Comparison of ENCODE assay signal across 11 cellular contexts in the genomic region with DNA sequence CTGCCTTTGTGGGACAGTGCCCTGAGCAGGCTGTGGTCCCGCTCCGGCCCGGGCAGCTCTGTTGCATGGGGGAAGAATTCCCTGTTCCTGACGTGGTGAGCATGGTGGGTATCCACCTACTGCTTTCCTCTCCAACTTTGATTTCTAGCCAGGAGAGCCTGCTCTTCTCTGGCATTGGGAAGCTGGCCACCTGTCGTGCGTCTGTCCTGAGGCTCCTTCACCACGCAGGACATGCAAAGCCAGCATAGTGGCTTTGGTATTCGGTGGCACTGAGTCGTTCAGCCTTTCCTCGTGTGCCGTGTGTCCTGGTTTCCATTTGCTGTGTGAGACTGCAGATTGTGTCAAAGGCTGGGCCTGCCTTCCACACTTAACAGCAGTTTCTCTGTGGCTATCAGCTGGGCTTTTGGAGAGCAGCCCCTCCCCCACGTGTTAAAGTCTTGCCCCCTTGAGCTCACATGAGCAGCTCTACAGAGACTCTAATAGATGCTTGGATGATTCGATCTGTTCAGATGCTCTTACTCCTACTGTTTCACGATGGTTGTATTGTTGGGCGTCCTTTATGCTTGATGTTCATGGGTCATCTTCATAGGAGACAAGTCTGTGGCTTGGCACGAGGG. TPM values are rescaled to one million over a fixed set of nuclear protein-coding genes. Genes with fewer than 3 reads are reported as not detected.
DNase-seq lines count a peak whose midpoint lies in the region; ATAC-seq and TF ChIP-seq lines count a peak whose summit lies in the region.
"Had no signal": no experiment of that assay in that cellular context is flagged by ENCODE, and none has a peak within 500 bp of the region (broad histone marks: within the 10 kb centered on the region; RNA-seq: fewer than 3 reads in every experiment).

No MANE protein-coding gene starts in this region.

- no peak for TF ChIP-seq CTCF in upper lobe of right lung (IDR thresholded peaks at IDR 0.05)

- H3K36me3 Mint-ChIP-seq in activated naive CD4-positive, alpha-beta T cell treated with anti-CD3 and anti-CD28 coated beads for 36 hours (ENCODE audit: low read depth): no peaks in the 10 kb centered on the region
- H3K36me3 Mint-ChIP-seq in activated CD8-positive, alpha-beta T cell treated with anti-CD3 and anti-CD28 coated beads, Interleukin-2, amount 10 ng/mL, durations not matched to agents 7 days and 5 days (ENCODE audit: low read depth): peaks cover 27% of the 10 kb centered on the region

- H3K27ac ChIP-seq in mucosa of rectum (ENCODE audit: low read depth in 2 of 2, low read length in 2 of 2): peak overlapping the region; percentile 74
- H3K27ac ChIP-seq in upper lobe of right lung: peak overlapping the region; percentile 30
- H3K27ac ChIP-seq: uterus had no signal

- H3K27me3 ChIP-seq in mucosa of rectum (ENCODE audit: control insufficient read depth in 2 of 2, insufficient read depth in 2 of 2, low read length in 2 of 2) (no peaks in the 10 kb centered on the region), upper lobe of right lung (no peaks in the 10 kb centered on the region)
- H3K27me3 ChIP-seq: uterus had no signal

- H3K36me3 ChIP-seq in mucosa of rectum (ENCODE audit: control insufficient read depth in 2 of 2, insufficient read depth in 2 of 2, low read length in 2 of 2) (no peaks in the 10 kb centered on the region), upper lobe of right lung (no peaks in the 10 kb centered on the region)
- H3K36me3 ChIP-seq: uterus had no signal

- H3K4me1 ChIP-seq in mucosa of rectum (ENCODE audit: control insufficient read depth in 2 of 2, insufficient read depth in 2 of 2, low read length in 2 of 2): peaks cover 0 to 17% of the 10 kb centered on the region in 2 donors
- H3K4me1 ChIP-seq in upper lobe of right lung: peaks cover 11% of the 10 kb centered on the region
- H3K4me1 ChIP-seq: uterus had no signal

- H3K27me3 Mint-ChIP-seq in activated naive CD4-positive, alpha-beta T cell treated with anti-CD3 and anti-CD28 coated beads for 36 hours (ENCODE audit: low read depth): no peaks in the 10 kb centered on the region
- no peaks in the 10 kb centered on the region for H3K27me3 Mint-ChIP-seq in activated CD8-positive, alpha-beta T cell treated with anti-CD3 and anti-CD28 coated beads, Interleukin-2, amount 10 ng/mL, durations not matched to agents 7 days and 5 days (ENCODE audit: low read depth)

- H3K9ac ChIP-seq in mucosa of rectum (ENCODE audit: low read depth in 1 of 2, low read length in 2 of 2): no peak overlapping the region

- H3K9me3 Mint-ChIP-seq in activated naive CD4-positive, alpha-beta T cell treated with anti-CD3 and anti-CD28 coated beads for 36 hours: no peaks in the 10 kb centered on the region
- H3K9me3 Mint-ChIP-seq in activated CD8-positive, alpha-beta T cell treated with anti-CD3 and anti-CD28 coated beads, Interleukin-2, amount 10 ng/mL, durations not matched to agents 7 days and 5 days (ENCODE audit: insufficient read depth): no peaks in the 10 kb centered on the region

- CTCF ChIA-PET in activated naive CD4-positive, alpha-beta T cell treated with anti-CD3 and anti-CD28 coated beads for 36 hours (lab: Charles Lee): interaction anchor here (0.7 to 16.2 kb wide), 7 partner anchors 8 to 115 kb away, joined by 3 to 241 read pairs (median 4); no protein-coding TSS in a partner anchor
- CTCF ChIA-PET in activated CD8-positive, alpha-beta T cell treated with anti-CD3 and anti-CD28 coated beads, Interleukin-2, amount 10 ng/mL, durations not matched to agents 7 days and 5 days (lab: Charles Lee): interaction anchor here (0.9 to 6.0 kb wide), 11 partner anchors 8 to 113 kb away, joined by 3 to 49 read pairs (median 5); no protein-coding TSS in a partner anchor

- H3K4me3 ChIP-seq in mucosa of rectum (ENCODE audit: low read length in 2 of 2) (no peak overlapping the region), upper lobe of right lung (no peak overlapping the region)
- H3K4me3 ChIP-seq: K562, uterus had no signal

- peaks cover 63% of the 10 kb centered on the region for H3K4me1 Mint-ChIP-seq in activated naive CD4-positive, alpha-beta T cell treated with anti-CD3 and anti-CD28 coated beads for 36 hours (ENCODE audit: low read depth)
- peaks cover 78% of the 10 kb centered on the region for H3K4me1 Mint-ChIP-seq in activated CD8-positive, alpha-beta T cell treated with anti-CD3 and anti-CD28 coated beads, Interleukin-2, amount 10 ng/mL, durations not matched to agents 7 days and 5 days (ENCODE audit: low read depth)

- peak overlapping the region; percentile 91 for H3K27ac Mint-ChIP-seq in activated naive CD4-positive, alpha-beta T cell treated with anti-CD3 and anti-CD28 coated beads for 36 hours
- H3K27ac Mint-ChIP-seq in activated CD8-positive, alpha-beta T cell treated with anti-CD3 and anti-CD28 coated beads, Interleukin-2, amount 10 ng/mL, durations not matched to agents 7 days and 5 days: peak overlapping the region; percentile 100

- no peaks in the 10 kb centered on the region for H3K9me3 ChIP-seq in mucosa of rectum (ENCODE audit: control insufficient read depth in 2 of 2, low read length in 2 of 2)
- H3K9me3 ChIP-seq in upper lobe of right lung: no peaks in the 10 kb centered on the region
- H3K9me3 ChIP-seq: uterus had no signal

- intact Hi-C loops in activated naive CD4-positive, alpha-beta T cell treated with anti-CD3 and anti-CD28 coated beads for 36 hours (cut with micrococcal nuclease): loop anchor here (2.0 to 5.0 kb wide), 2 partner anchors 96 to 648 kb away; no protein-coding TSS in a partner anchor
- intact Hi-C loops in upper lobe of right lung (cut with DNase I): no loop called here
- intact Hi-C loops in posterior cingulate gyrus (cut with DNase I): loop anchor here (5.0 to 10.0 kb wide), 2 partner anchors 98 to 236 kb away; no protein-coding TSS in a partner anchor

- POLR2A ChIA-PET in activated CD8-positive, alpha-beta T cell treated with anti-CD3 and anti-CD28 coated beads, Interleukin-2, amount 10 ng/mL, durations not matched to agents 7 days and 5 days (lab: Charles Lee): interaction anchor here (1.0 to 3.0 kb wide), 10 partner anchors 9 to 112 kb away, joined by 3 to 48 read pairs (median 7); no protein-coding TSS in a partner anchor

- H3K4me3 Mint-ChIP-seq in activated naive CD4-positive, alpha-beta T cell treated with anti-CD3 and anti-CD28 coated beads for 36 hours: peak overlapping the region; percentile 64
- H3K4me3 Mint-ChIP-seq in activated CD8-positive, alpha-beta T cell treated with anti-CD3 and anti-CD28 coated beads, Interleukin-2, amount 10 ng/mL, durations not matched to agents 7 days and 5 days: peak overlapping the region; percentile 82

- no peak for ATAC-seq in activated CD8-positive, alpha-beta T cell treated with anti-CD3 and anti-CD28 coated beads, Interleukin-2, amount 10 ng/mL, durations not matched to agents 7 days and 5 days
- ATAC-seq in upper lobe of right lung: no peak

- DNase-seq in activated naive CD4-positive, alpha-beta T cell treated with anti-CD3 and anti-CD28 coated beads for 36 hours: no peak
- no peak for DNase-seq in activated naive CD4-positive, alpha-beta T cell treated with anti-CD3 and anti-CD28 coated beads, Interleukin-2, amount 50 U/mL, for 16 hours
- no peak for DNase-seq in activated CD8-positive, alpha-beta T cell treated with anti-CD3 and anti-CD28 coated beads, Interleukin-2, amount 10 ng/mL, durations not matched to agents 7 days and 5 days
- DNase-seq in upper lobe of right lung (no peak), posterior cingulate gyrus (no peak), hepatic stellate cell (ENCODE audit: low spot score) (no peak), NCI-H2227 treated with DMSO at 0.1 percent for 48 hours (lab: John Stamatoyannopoulos, UW) (no peak)
- DNase-seq: AML-193 had no signal

RNA-seq across cellular contexts. Expression of a gene that starts 46.4 kb away (rescaled TPM):
- total RNA-seq in activated naive CD4-positive, alpha-beta T cell treated with anti-CD3 and anti-CD28 coated beads for 36 hours: not detected
- total RNA-seq in activated CD8-positive, alpha-beta T cell treated with anti-CD3 and anti-CD28 coated beads, Interleukin-2, amount 10 ng/mL, durations not matched to agents 7 days and 5 days: not detected
- total RNA-seq in upper lobe of right lung: 9.8 TPM

Comparison
In these comparisons a context has a peak if more than half of its experiments do, and no peak if none do; other contexts are left out.
1. RNA of a gene that starts 46.4 kb away (total RNA-seq): 9.8 TPM in upper lobe of right lung (single experiment); not detected in activated naive CD4-positive, alpha-beta T cell treated with anti-CD3 and anti-CD28 coated beads for 36 hours and not detected in activated CD8-positive, alpha-beta T cell treated with anti-CD3 and anti-CD28 coated beads, Interleukin-2, amount 10 ng/mL, durations not matched to agents 7 days and 5 days; every median in the first group is over 10 times any median in the second.